21 cellular contexts compared by ENCODE assay signal in genomic region chr12:105724651-105725050, GRCh38.
DNase-seq lines count a peak whose midpoint lies in the region; ATAC-seq and TF ChIP-seq lines count a peak whose summit lies in the region.
"Had no signal": no experiment of that assay in that cellular context is flagged by ENCODE, and none has a peak within 500 bp of the region (broad histone marks: within the 10 kb centered on the region; RNA-seq: fewer than 3 reads in every experiment).

No MANE protein-coding gene starts in this region.

- no peaks in the 10 kb centered on the region for H3K79me2 ChIP-seq in PC-9 (ENCODE audit: low read depth)

- no peak overlapping the region for H2BK15ac ChIP-seq in neuronal stem cell (ENCODE audit: low read length)

- H4K91ac ChIP-seq in neuronal stem cell (ENCODE audit: low read depth, low read length, poor library complexity) = no peak overlapping the region

- WGBS in neuronal stem cell (ENCODE audit: extremely low coverage in 2 of 2, insufficient read length in 2 of 2, insufficient replicate concordance in 1 of 2), 2 donors = no CpG with 5 or more reads among the region's 4 CpGs

- no peak overlapping the region for H2BK12ac ChIP-seq in neuronal stem cell (ENCODE audit: low read length)

- no peak overlapping the region for H2BK5ac ChIP-seq in neuronal stem cell (ENCODE audit: low read length)

- H2AFZ ChIP-seq in neuronal stem cell (ENCODE audit: low read length) (peak overlapping the region; percentile 14), PC-9 (no peak overlapping the region)

- CTCF ChIA-PET in PC-9 (lab: Charles Lee) = no interaction called here

- no peak overlapping the region for H3K4ac ChIP-seq in neuronal stem cell (ENCODE audit: low read length)

- no peaks in the 10 kb centered on the region for H4K20me1 ChIP-seq in PC-9 (ENCODE audit: insufficient read depth)
- H4K20me1 ChIP-seq: BLaER1 had no signal

- no peak overlapping the region for H3K27ac ChIP-seq in neuronal stem cell (replicated peaks; ENCODE audit: low read length)
- H3K27ac ChIP-seq in PC-9 = no peak overlapping the region
- H3K27ac ChIP-seq: BLaER1, cardiac muscle cell, HL-60, suprapubic skin had no signal

- no peak overlapping the region for H2AK5ac ChIP-seq in neuronal stem cell (ENCODE audit: low read depth, low read length)

- H3K9me3 ChIP-seq in neuronal stem cell (replicated peaks in 1 of 2; ENCODE audit: control insufficient read depth in 2 of 2, insufficient read depth in 1 of 2, low read depth in 1 of 2, low read length in 2 of 2) (no peaks in the 10 kb centered on the region), PC-9 (ENCODE audit: insufficient read depth, low read depth) (no peaks in the 10 kb centered on the region)
- H3K9me3 ChIP-seq: BLaER1, suprapubic skin had no signal

- BruUV-seq in PC-9 (replicated peaks; lab: Mats Ljungman, UMichigan) = no TSS peak

- no peak overlapping the region for H4K8ac ChIP-seq in neuronal stem cell (ENCODE audit: low read depth, low read length)

- POLR2A ChIA-PET in PC-9 (lab: Charles Lee; ENCODE audit: unreplicated experiment) = no interaction called here

- H3K4me3 ChIP-seq in neuronal stem cell (ENCODE audit: low read length in 2 of 2) = no peak overlapping the region
- no peak overlapping the region for H3K4me3 ChIP-seq in PC-9
- H3K4me3 ChIP-seq: BLaER1, cardiac muscle cell, suprapubic skin had no signal

- no peak overlapping the region for H2BK120ac ChIP-seq in neuronal stem cell (ENCODE audit: low read depth, low read length)

- H3K18ac ChIP-seq in neuronal stem cell (ENCODE audit: low read length) = no peak overlapping the region

- H3K9ac ChIP-seq in neuronal stem cell (ENCODE audit: low read depth, low read length, poor library complexity) = no peak overlapping the region
- H3K9ac ChIP-seq: BLaER1 had no signal

- no peak overlapping the region for H3K23ac ChIP-seq in neuronal stem cell (ENCODE audit: low read depth, low read length, poor library complexity)

- no peaks in the 10 kb centered on the region for H3F3A ChIP-seq in PC-9 (ENCODE audit: insufficient read depth, low read depth)

- H3K14ac ChIP-seq in neuronal stem cell (ENCODE audit: low read length) = no peak overlapping the region

- no peaks in the 10 kb centered on the region for H3K36me3 ChIP-seq in neuronal stem cell (replicated peaks in 1 of 2; ENCODE audit: control insufficient read depth in 2 of 2, insufficient read depth in 2 of 2, low read length in 2 of 2)
- no peaks in the 10 kb centered on the region for H3K36me3 ChIP-seq in PC-9 (ENCODE audit: low read depth)
- H3K36me3 ChIP-seq: BLaER1, cardiac muscle cell, suprapubic skin had no signal

- H3K4me2 ChIP-seq in neuronal stem cell (ENCODE audit: insufficient read depth, low read length, poor library complexity, severe bottlenecking) (no peak overlapping the region), PC-9 (no peak overlapping the region)
- H3K4me2 ChIP-seq: BLaER1 had no signal

- ATAC-seq in GM18861 (IDR thresholded peaks at IDR 0.05; ENCODE audit: unreplicated experiment) = no peak
- ATAC-seq: left colon had no signal

- H3K9me2 ChIP-seq in PC-9 (ENCODE audit: insufficient read depth) = no peaks in the 10 kb centered on the region

- H3K27me3 ChIP-seq in neuronal stem cell (ENCODE audit: control insufficient read depth in 3 of 3, insufficient read depth in 3 of 3, low read depth in 1 of 3, low read length in 3 of 3) (no peaks in the 10 kb centered on the region), PC-9 (ENCODE audit: insufficient read depth, low read depth) (no peaks in the 10 kb centered on the region)
- H3K27me3 ChIP-seq: BLaER1, cardiac muscle cell, suprapubic skin had no signal

- DNase-seq in Ammon's horn (ENCODE audit: low spot score) (peak; percentile 83), amygdala (lab: John Stamatoyannopoulos, UW) (peak in 39 of 56 donors; percentile 10 to 80 (median 43)), hippocampal formation (lab: John Stamatoyannopoulos, UW) (peak; percentile 17 to 84), neuronal stem cell (ENCODE audit: low spot score) (no peak), NCI-H1436 treated with DMSO at 0.1 percent for 48 hours (lab: John Stamatoyannopoulos, UW) (no peak), PC-9 (no peak)
- no peak for DNase-seq in stimulated activated CD4-positive, alpha-beta T cell treated with anti-CD3 and anti-CD28 coated beads, Interleukin-15, amount 100 ng/mL, for 24 hours
- DNase-seq: activated CD4-positive, alpha-beta T cell treated with anti-CD3 and anti-CD28 coated beads, Interleukin-2, amount 10 ng/mL, durations not matched to agents 7 days and 5 days; activated naive CD8-positive, alpha-beta T cell treated with anti-CD3 and anti-CD28 coated beads for 36 hours; Calu3; left colon; NCI-H1417; NCI-H2227 treated with DMSO at 0.1 percent for 48 hours; NCI-H774; retina; SHP77 treated with DMSO at 0.1 percent for 48 hours had no signal

- TF ChIP-seq CTCF in PC-9 (conservative IDR thresholded peaks at IDR 0.05) = no peak

- H3K4me1 ChIP-seq in neuronal stem cell (ENCODE audit: control insufficient read depth in 2 of 2, insufficient read depth in 1 of 2, low read depth in 1 of 2, low read length in 2 of 2) (peaks cover 9 to 67% of the 10 kb centered on the region in 2 donors), PC-9 (replicated peaks; ENCODE audit: insufficient read depth) (no peaks in the 10 kb centered on the region)
- H3K4me1 ChIP-seq: BLaER1 had no signal

- intact Hi-C loops in PC-9 (cut with micrococcal nuclease; ENCODE audit: unreplicated experiment) = no loop called here

- H3K79me1 ChIP-seq in neuronal stem cell (ENCODE audit: low read depth, low read length) = no peaks in the 10 kb centered on the region

Comparison
In these comparisons a context has a peak if more than half of its experiments do, and no peak if none do; other contexts are left out.
1. DNase-seq: peak in Ammon's horn (single experiment), amygdala (39 of 56) and hippocampal formation (2 of 2); none in neuronal stem cell (single experiment), NCI-H1436 treated with DMSO at 0.1 percent for 48 hours (single experiment), PC-9 (0 of 2) and stimulated activated CD4-positive, alpha-beta T cell treated with anti-CD3 and anti-CD28 coated beads, Interleukin-15, amount 100 ng/mL, for 24 hours (single experiment).